In genomic region chr4:163107754-163108153, GRCh38 we compare ENCODE assay signal across 10 cellular contexts. TPM values are rescaled to one million over a fixed set of nuclear protein-coding genes. Genes with fewer than 3 reads are reported as not detected.
DNase-seq lines count a peak whose midpoint lies in the region; ATAC-seq, FAIRE-seq and TF ChIP-seq lines count a peak whose summit lies in the region.
"Had no signal": no experiment of that assay in that cellular context is flagged by ENCODE, and none has a peak within 500 bp of the region (broad histone marks: within the 10 kb centered on the region; RNA-seq: fewer than 3 reads in every experiment).

No MANE protein-coding gene starts in this region.

- POLR2A ChIA-PET in HepG2 (lab: Yijun Ruan, JAX), result no interaction called here

- H3K4me3 ChIP-seq in SK-N-MC, result no peak overlapping the region
- no peak overlapping the region for H3K4me3 ChIP-seq in HepG2 (replicated peaks in 1 of 3; ENCODE audit: insufficient read depth in 1 of 3, low read depth in 2 of 3, low read length in 3 of 3)
- no peak overlapping the region for H3K4me3 ChIP-seq in esophagus squamous epithelium
- H3K4me3 ChIP-seq: lung had no signal

- H3K9me3 ChIP-seq in SK-N-MC (ENCODE audit: low read depth, low read length) (no peaks in the 10 kb centered on the region), HepG2 (ENCODE audit: low read length) (no peaks in the 10 kb centered on the region), esophagus squamous epithelium (no peaks in the 10 kb centered on the region)

- CTCF ChIA-PET in HepG2 (lab: Yijun Ruan, JAX; ENCODE audit: low intra/inter-chr PET ratio, low total read pairs), result no interaction called here

- no peak overlapping the region for H2AFZ ChIP-seq in HepG2 (ENCODE audit: low read length)

- peak; percentile 20 for DNase-seq in SK-N-MC (ENCODE audit: low read depth, low spot score)
- DNase-seq in HepG2 (ENCODE audit: low spot score), result no peak
- no peak for DNase-seq in NCI-H187 (lab: John Stamatoyannopoulos, UW)
- DNase-seq in esophagus squamous epithelium (lab: John Stamatoyannopoulos, UW), result no peak
- no peak for DNase-seq in GF-D8 (lab: John Stamatoyannopoulos, UW)
- DNase-seq in OCI-M2 (lab: John Stamatoyannopoulos, UW; ENCODE audit: unreplicated experiment), result no peak
- DNase-seq: activated naive CD4-positive, alpha-beta T cell had no signal

- 98% methylated on average over 2 of the region's 2 CpGs for WGBS in HepG2 (ENCODE audit: low lambda C conversion rate)
- 84 to 85% methylated on average over 2 of the region's 2 CpGs for WGBS in esophagus squamous epithelium, 2 donors

- TF ChIP-seq CTCF in GM12873 (IDR thresholded peaks at IDR 0.05; ENCODE audit: insufficient read depth, low read depth, low read length, missing control alignments) (peak; percentile 18), HepG2 (CRISPR knock-in tag; IDR thresholded peaks at IDR 0.05) (no peak), esophagus squamous epithelium (IDR thresholded peaks at IDR 0.05) (peak in 1 of 6 experiments; percentile 18)

- TF ChIP-seq POLR2A in HepG2 (IDR thresholded peaks at IDR 0.05; ENCODE audit: insufficient read depth in 1 of 2, low read depth in 2 of 2, low read length in 2 of 2), result no peak
- no peak for TF ChIP-seq POLR2A in esophagus squamous epithelium (IDR thresholded peaks at IDR 0.05)

- FAIRE-seq in HepG2 (lab: Jason Lieb, UNC), result no peak

- H3K27me3 ChIP-seq in HepG2 (ENCODE audit: control insufficient read depth in 1 of 2, insufficient read depth in 2 of 2, low read length in 2 of 2), result no peaks in the 10 kb centered on the region
- no peaks in the 10 kb centered on the region for H3K27me3 ChIP-seq in esophagus squamous epithelium

- H3K4me1 ChIP-seq in HepG2 (ENCODE audit: insufficient read depth, low read length) (no peaks in the 10 kb centered on the region), esophagus squamous epithelium (no peaks in the 10 kb centered on the region)

- H3K9ac ChIP-seq in SK-N-MC (ENCODE audit: insufficient read length) (no peak overlapping the region), HepG2 (ENCODE audit: insufficient read depth, low read depth, low read length) (no peak overlapping the region)

- in situ Hi-C loops in HepG2 (cut with HindIII; ENCODE audit: extremely low pct_ligation_motif_present, low pct_unique_long_range_greater_than_20kb), result no loop called here

- BruUV-seq in HepG2 (replicated peaks; lab: Mats Ljungman, UMichigan), result no TSS peak

- H4K20me1 ChIP-seq in HepG2 (ENCODE audit: insufficient read depth, low read length), result no peaks in the 10 kb centered on the region

- ATAC-seq in HG02852 (IDR thresholded peaks at IDR 0.05; ENCODE audit: unreplicated experiment) (peak; percentile 46), HepG2 (no peak)

- intact Hi-C loops in HepG2 (cut with micrococcal nuclease; ENCODE audit: unreplicated experiment), result no loop called here
- intact Hi-C loops in esophagus squamous epithelium (cut with DNase I), result no loop called here

- TF ChIP-seq RAD21 in HepG2 (CRISPR knock-in tag; IDR thresholded peaks at IDR 0.05), result no peak

- TF ChIP-seq EP300 in HepG2 (IDR thresholded peaks at IDR 0.05; ENCODE audit: low read depth in 2 of 2, low read length in 2 of 2) (no peak), HepG2 (CRISPR knock-in tag; IDR thresholded peaks at IDR 0.05; ENCODE audit: borderline replicate concordance) (no peak)

- no peak overlapping the region for H3K4me2 ChIP-seq in HepG2 (ENCODE audit: low read depth, low read length)

- H3K27ac ChIP-seq in SK-N-MC (no peak overlapping the region), HepG2 (ENCODE audit: extremely low read length, insufficient read depth, low read length) (no peak overlapping the region), esophagus squamous epithelium (no peak overlapping the region)

- no peaks in the 10 kb centered on the region for H3K79me2 ChIP-seq in HepG2 (ENCODE audit: insufficient read depth, low read length)

- H3K36me3 ChIP-seq in SK-N-MC (ENCODE audit: insufficient read depth, low read length), result no peaks in the 10 kb centered on the region
- H3K36me3 ChIP-seq in HepG2 (replicated peaks in 1 of 2; ENCODE audit: control insufficient read depth in 1 of 2, insufficient read depth in 2 of 2, low read length in 2 of 2), result no peaks in the 10 kb centered on the region
- H3K36me3 ChIP-seq in esophagus squamous epithelium, result no peaks in the 10 kb centered on the region

TF ChIP-seq in HepG2, 621 proteins besides CTCF, POLR2A, EP300 and RAD21:
- TF ChIP-seq ZNF850 (CRISPR knock-in tag; conservative IDR thresholded peaks at IDR 0.05) (no peak), PAWR (CRISPR knock-in tag; IDR thresholded peaks at IDR 0.05; ENCODE audit: borderline replicate concordance) (no peak), MXD1 (CRISPR knock-in tag; IDR thresholded peaks at IDR 0.05) (no peak), STAG1 (CRISPR knock-in tag; IDR thresholded peaks at IDR 0.05) (peak; percentile 31), ZNF10 (CRISPR knock-in tag; IDR thresholded peaks at IDR 0.05; ENCODE audit: borderline replicate concordance, low read depth) (no peak), FUBP1 (CRISPR knock-in tag; IDR thresholded peaks at IDR 0.05; ENCODE audit: borderline replicate concordance) (no peak)

RNA-seq across cellular contexts. Expression of gene NAF1, which starts 58.9 kb away (rescaled TPM):
- 6.8 and 9.0 TPM in 2 replicates for total RNA-seq in HepG2 (2016; rRNA removed; fragmentation: Illumina TruSeq; extraction: Trizol)
- total RNA-seq in HepG2 (2016; cell fraction: cytosol; rRNA removed; fragmentation: Illumina TruSeq; extraction: Trizol; ENCODE audit: low read depth), result 1.3 TPM in 2 replicates
- total RNA-seq in HepG2 (2016; cell fraction: insoluble cytoplasmic fraction; rRNA removed; fragmentation: Illumina TruSeq; extraction: Trizol), result 6.1 and 9.2 TPM in 2 replicates
- total RNA-seq in HepG2 (2016; cell fraction: membrane; rRNA removed; fragmentation: Illumina TruSeq; extraction: Trizol), result 3.6 TPM in 2 replicates
- total RNA-seq in HepG2 (2016; cell fraction: nucleus; rRNA removed; fragmentation: Illumina TruSeq; extraction: Trizol), result 19.1 TPM in 2 replicates
- polyA plus RNA-seq in HepG2 (2011; rRNA removed), result 3.8 and 5.2 TPM in 2 replicates
- polyA plus RNA-seq in HepG2 (2011; cell fraction: cytosol; rRNA removed), result 1.8 and 2.1 TPM in 2 replicates
- polyA plus RNA-seq in HepG2 (2011; cell fraction: nucleus; rRNA removed), result 4.2 TPM in 2 replicates
- 8.2 and 9.7 TPM in 2 replicates for polyA plus RNA-seq in HepG2 (2012)
- 1.5 TPM in 2 replicates for polyA plus RNA-seq in HepG2 (2016; cell fraction: cytosol; fragmentation: Illumina TruSeq; extraction: Trizol; ENCODE audit: low read depth)
- 13.6 and 13.8 TPM in 2 replicates for polyA plus RNA-seq in HepG2 (2016; cell fraction: insoluble cytoplasmic fraction; fragmentation: Illumina TruSeq; extraction: Trizol; ENCODE audit: low read depth)
- polyA plus RNA-seq in HepG2 (2016; cell fraction: membrane; fragmentation: Illumina TruSeq; extraction: Trizol; ENCODE audit: low read depth), result 3.2 and 3.3 TPM in 2 replicates
- polyA plus RNA-seq in HepG2 (2016; cell fraction: nucleus; fragmentation: Illumina TruSeq; extraction: Trizol; ENCODE audit: insufficient read depth, low read depth), result 19.5 and 19.7 TPM in 2 replicates
- 4.6 and 6.3 TPM in 2 replicates for polyA minus RNA-seq in HepG2 (2011; rRNA and poly(A)+ RNA removed; ENCODE audit: low replicate concordance)
- 4.7 and 5.7 TPM in 2 replicates for polyA minus RNA-seq in HepG2 (2011; cell fraction: cytosol; rRNA and poly(A)+ RNA removed)
- 40.2 and 44.8 TPM in 2 replicates for polyA minus RNA-seq in HepG2 (2011; cell fraction: nucleus; rRNA and poly(A)+ RNA removed)
- total RNA-seq in esophagus squamous epithelium, result 10 to 100 TPM in 3 of 4 donors, 1 to 10 TPM in 1; 9.2 to 23.7 (median 14.0) TPM
